17 cellular contexts compared by ENCODE assay signal in genomic region chr1:67019121-67019520, GRCh38. TPM values are rescaled to one million over a fixed set of nuclear protein-coding genes. Genes with fewer than 3 reads are reported as not detected.
DNase-seq lines count a peak whose midpoint lies in the region; TF ChIP-seq lines count a peak whose summit lies in the region.
"Had no signal": no experiment of that assay in that cellular context is flagged by ENCODE, and none has a peak within 500 bp of the region (broad histone marks: within the 10 kb centered on the region; RNA-seq: fewer than 3 reads in every experiment).

No MANE protein-coding gene starts in this region.

- no peak overlapping the region for H4K91ac ChIP-seq in mesenchymal stem cell (ENCODE audit: low read length)

- H3K9me3 Mint-ChIP-seq in HFFc6 = no peaks in the 10 kb centered on the region
- H3K9me3 Mint-ChIP-seq in activated naive CD4-positive, alpha-beta T cell treated with anti-CD3 and anti-CD28 coated beads, Interleukin-2, amount 10 ng/mL, durations not matched to agents 7 days and 5 days = no peaks in the 10 kb centered on the region
- H3K9me3 Mint-ChIP-seq: T-helper 2 cell treated with Interferon-gamma antibody and Interleukin-4, amounts not matched to agents 5 μg/mL and 100 μg/mL, for 36 hours had no signal

- H3K27me3 Mint-ChIP-seq in HFFc6 (ENCODE audit: insufficient read depth) = no peaks in the 10 kb centered on the region
- H3K27me3 Mint-ChIP-seq in activated naive CD4-positive, alpha-beta T cell treated with anti-CD3 and anti-CD28 coated beads, Interleukin-2, amount 10 ng/mL, durations not matched to agents 7 days and 5 days = no peaks in the 10 kb centered on the region

- DNase-seq in HFFc6 = no peak
- peak; percentile 69 for DNase-seq in astrocyte of the hippocampus (ENCODE audit: low read depth, low spot score)
- DNase-seq in mesenchymal stem cell = no peak
- DNase-seq in stomach = no peak
- no peak for DNase-seq in adrenal gland
- no peak for DNase-seq in NCI-H2029 treated with DMSO at 0.1 percent for 48 hours (lab: John Stamatoyannopoulos, UW)
- no peak for DNase-seq in activated naive CD4-positive, alpha-beta T cell treated with anti-CD3 and anti-CD28 coated beads, Interleukin-2, amount 10 ng/mL, durations not matched to agents 7 days and 5 days
- DNase-seq: activated CD8-positive, alpha-beta memory T cell treated with anti-CD3 and anti-CD28 coated beads, Interleukin-2, amount 50 U/mL, for 4 hours; activated gamma-delta T cell; AML-193; erythroblast; GDM1; NCI-H187; SIG-M5; stimulated activated naive CD4-positive, alpha-beta T cell had no signal

- H3K27ac ChIP-seq in mesenchymal stem cell (ENCODE audit: low read length, poor library complexity, severe bottlenecking) (peak overlapping the region; percentile 71), stomach (peak overlapping the region in 4 of 5 donors; percentile 57 to 71 (median 64)), adrenal gland (peak overlapping the region in 2 of 5 donors; percentile 35 to 39)

- intact Hi-C loops in stomach (cut with DNase I; ENCODE audit: low total_unique reads) = no loop called here
- intact Hi-C loops in adrenal gland (cut with DNase I) = no loop called here

- no peak for TF ChIP-seq EP300 in stomach (IDR thresholded peaks at IDR 0.05)

- CTCF ChIA-PET in activated naive CD4-positive, alpha-beta T cell treated with anti-CD3 and anti-CD28 coated beads, Interleukin-2, amount 10 ng/mL, durations not matched to agents 7 days and 5 days (lab: Charles Lee) = interaction anchor here (1.5 kb wide), 1 partner anchor 34 kb away, joined by 3 read pairs; the partner anchor contains the start of gene SLC35D1

- H3K27me3 ChIP-seq in mesenchymal stem cell (ENCODE audit: control insufficient read depth in 1 of 2, insufficient read depth in 1 of 2, low read length in 2 of 2) = no peaks in the 10 kb centered on the region
- H3K27me3 ChIP-seq in stomach = no peaks in the 10 kb centered on the region
- no peaks in the 10 kb centered on the region for H3K27me3 ChIP-seq in adrenal gland

- H2AFZ ChIP-seq in mesenchymal stem cell (ENCODE audit: low read depth, low read length) = no peak overlapping the region

- H3K4me3 Mint-ChIP-seq in HFFc6 = peak overlapping the region; percentile 57; the same call in 1 of the 2 replicates
- no peak overlapping the region for H3K4me3 Mint-ChIP-seq in activated naive CD4-positive, alpha-beta T cell treated with anti-CD3 and anti-CD28 coated beads, Interleukin-2, amount 10 ng/mL, durations not matched to agents 7 days and 5 days
- H3K4me3 Mint-ChIP-seq: T-helper 2 cell treated with Interferon-gamma antibody and Interleukin-4, amounts not matched to agents 5 μg/mL and 100 μg/mL, for 36 hours had no signal

- no peak overlapping the region for H3K18ac ChIP-seq in mesenchymal stem cell (ENCODE audit: low read depth in 1 of 2, low read length in 2 of 2)

- peak overlapping the region; percentile 57 for H3K9ac ChIP-seq in mesenchymal stem cell (ENCODE audit: low read length)

- no peak overlapping the region for H2BK15ac ChIP-seq in mesenchymal stem cell (ENCODE audit: low read depth, poor library complexity, severe bottlenecking)

- H3K9me3 ChIP-seq in mesenchymal stem cell (ENCODE audit: control insufficient read depth, low read length) (no peaks in the 10 kb centered on the region), stomach (no peaks in the 10 kb centered on the region), adrenal gland (replicated peaks in 1 of 3) (no peaks in the 10 kb centered on the region)
- H3K9me3 ChIP-seq: HAP-1 had no signal

- peaks cover 26% of the 10 kb centered on the region for H3K36me3 Mint-ChIP-seq in HFFc6 (ENCODE audit: low read depth)
- peaks cover 37% of the 10 kb centered on the region for H3K36me3 Mint-ChIP-seq in activated naive CD4-positive, alpha-beta T cell treated with anti-CD3 and anti-CD28 coated beads, Interleukin-2, amount 10 ng/mL, durations not matched to agents 7 days and 5 days

- no peak overlapping the region for H2BK120ac ChIP-seq in mesenchymal stem cell (ENCODE audit: low read depth, low read length)

- H3K4ac ChIP-seq in mesenchymal stem cell (ENCODE audit: low read depth in 1 of 2, low read length in 2 of 2) = no peak overlapping the region

- H3K4me3 ChIP-seq in mesenchymal stem cell (ENCODE audit: insufficient read depth in 1 of 2, low read depth in 1 of 2, low read length in 2 of 2) (no peak overlapping the region), stomach (no peak overlapping the region), adrenal gland (no peak overlapping the region)
- H3K4me3 ChIP-seq: HAP-1 had no signal

- H3K79me1 ChIP-seq in mesenchymal stem cell (replicated peaks; ENCODE audit: low read length, poor library complexity, severe bottlenecking) = peaks cover 2% of the 10 kb centered on the region

- H2BK12ac ChIP-seq in mesenchymal stem cell (ENCODE audit: low read length in 2 of 2) = no peak overlapping the region

- no peak overlapping the region for H4K8ac ChIP-seq in mesenchymal stem cell (ENCODE audit: low read length)

- H3K4me1 Mint-ChIP-seq in HFFc6 (ENCODE audit: low read depth) = peaks cover 54% of the 10 kb centered on the region
- no peaks in the 10 kb centered on the region for H3K4me1 Mint-ChIP-seq in activated naive CD4-positive, alpha-beta T cell treated with anti-CD3 and anti-CD28 coated beads, Interleukin-2, amount 10 ng/mL, durations not matched to agents 7 days and 5 days

- no peak overlapping the region for H3K23ac ChIP-seq in mesenchymal stem cell (ENCODE audit: low read length in 2 of 2)

- H2AK5ac ChIP-seq in mesenchymal stem cell (ENCODE audit: low read length, severe bottlenecking) = no peak overlapping the region

- peaks cover 0 to 20% of the 10 kb centered on the region in 2 experiments for H3K36me3 ChIP-seq in mesenchymal stem cell (ENCODE audit: control insufficient read depth in 1 of 2, insufficient read depth in 2 of 2, low read depth in 1 of 2, low read length in 2 of 2)
- peaks cover 0 to 28% (median 20%) of the 10 kb centered on the region in 4 donors for H3K36me3 ChIP-seq in stomach
- peaks cover 0 to 4% of the 10 kb centered on the region in 2 donors for H3K36me3 ChIP-seq in adrenal gland (replicated peaks in 1 of 2)

- no peaks in the 10 kb centered on the region for H3K4me1 ChIP-seq in mesenchymal stem cell (ENCODE audit: control insufficient read depth, insufficient read depth, low read depth, low read length)
- H3K4me1 ChIP-seq in stomach = peaks cover 5 to 60% (median 31%) of the 10 kb centered on the region in 4 donors
- peaks cover 0 to 19% of the 10 kb centered on the region in 2 donors for H3K4me1 ChIP-seq in adrenal gland (replicated peaks in 1 of 2)
- H3K4me1 ChIP-seq: HAP-1 had no signal

- TF ChIP-seq POLR2A in stomach (IDR thresholded peaks at IDR 0.05) (no peak), adrenal gland (IDR thresholded peaks at IDR 0.05) (no peak)

- 99% methylated on average over 4 of the region's 4 CpGs for WGBS in mesenchymal stem cell
- 58 to 79% (median 68%) methylated on average over 4 of the region's 4 CpGs for WGBS in stomach, 5 donors
- 97 to 99% (median 98%) methylated on average over 4 of the region's 4 CpGs for WGBS in adrenal gland, 4 donors

- no peak overlapping the region for H3K14ac ChIP-seq in mesenchymal stem cell (ENCODE audit: low read length in 2 of 2)

- H3K4me2 ChIP-seq in mesenchymal stem cell (ENCODE audit: low read length, poor library complexity, severe bottlenecking) = no peak overlapping the region

- no peak for TF ChIP-seq CTCF in HFFc6 (IDR thresholded peaks at IDR 0.05)
- TF ChIP-seq CTCF in stomach (IDR thresholded peaks at IDR 0.05) = no peak
- TF ChIP-seq CTCF in adrenal gland (IDR thresholded peaks at IDR 0.05) = no peak

- H3K27ac Mint-ChIP-seq in HFFc6 = peak overlapping the region; percentile 81
- H3K27ac Mint-ChIP-seq in activated naive CD4-positive, alpha-beta T cell treated with anti-CD3 and anti-CD28 coated beads, Interleukin-2, amount 10 ng/mL, durations not matched to agents 7 days and 5 days = no peak overlapping the region
- H3K27ac Mint-ChIP-seq: T-helper 2 cell treated with Interferon-gamma antibody and Interleukin-4, amounts not matched to agents 5 μg/mL and 100 μg/mL, for 36 hours had no signal

- no peak overlapping the region for H2BK5ac ChIP-seq in mesenchymal stem cell (ENCODE audit: low read depth, low read length, poor library complexity, severe bottlenecking)

RNA-seq across cellular contexts. Expression of gene SLC35D1, which starts 34.8 kb away (rescaled TPM):
- total RNA-seq in HFFc6 (2021; fragmentation: NEBNext Ultra II Directional; extraction: Animal tissue kit (Norgen Biotek cat#: 25700)) = 10 to 100 TPM; 19.8 to 26.0 (median 22.3) TPM
- polyA plus RNA-seq in mesenchymal stem cell (2013, experiment 1 of 2) = 12.8 TPM
- 13.7 TPM for polyA plus RNA-seq in mesenchymal stem cell (2013, experiment 2 of 2)
- total RNA-seq in stomach = 10 to 100 TPM in 4 of 5 donors, 1 to 10 TPM in 1; 8.8 to 40.8 (median 19.4) TPM
- 1 to 10 TPM; 1.7 to 4.0 (median 2.3) TPM for polyA plus RNA-seq in stomach
- total RNA-seq in adrenal gland = 10 to 100 TPM in 7 of 8 donors, 1 to 10 TPM in 1; 9.4 to 17.6 (median 13.7) TPM
- 10 to 100 TPM in 1 of 3 donors, 1 to 10 TPM in 2; 1.9 to 15.7 (median 1.9) TPM for polyA plus RNA-seq in adrenal gland
